9 cellular contexts compared by ENCODE assay signal in genomic region chr2:157784169-157784822, GRCh38.
A peak's percentile ranks its signal among the peaks of the same experiment; 100 is the strongest.
DNase-seq lines count a peak whose midpoint lies in the region; ATAC-seq and TF ChIP-seq lines count a peak whose summit lies in the region.
"Had no signal": no experiment of that assay in that cellular context is flagged by ENCODE, and none has a peak within 500 bp of the region (broad histone marks: within the 10 kb centered on the region; RNA-seq: fewer than 3 reads in every experiment).

No MANE protein-coding gene starts in this region.

- H3K9me3 Mint-ChIP-seq in H9 (no peaks in the 10 kb centered on the region), T-cell (no peaks in the 10 kb centered on the region)
- no peaks in the 10 kb centered on the region for H3K9me3 Mint-ChIP-seq in effector memory CD8-positive, alpha-beta T cell

- no peak overlapping the region for H3K4me3 Mint-ChIP-seq in H9
- H3K4me3 Mint-ChIP-seq in T-cell = peak overlapping the region in 2 of 3 donors; percentile 7 to 26
- H3K4me3 Mint-ChIP-seq in effector memory CD8-positive, alpha-beta T cell = no peak overlapping the region

- H3K79me1 ChIP-seq in H9 (ENCODE audit: insufficient read depth, low read depth, low read length, poor library complexity, severe bottlenecking) = no peaks in the 10 kb centered on the region

- no peak overlapping the region for H4K91ac ChIP-seq in H9 (ENCODE audit: insufficient read length, low read depth, low read length)

- H3K14ac ChIP-seq in H9 (ENCODE audit: insufficient read depth, low read length) = no peak overlapping the region

- H3K4me3 ChIP-seq in retinal pigment epithelial cell (ENCODE audit: low read length) = no peak overlapping the region
- no peak overlapping the region for H3K4me3 ChIP-seq in MM.1S (ENCODE audit: low read length)

- no peak for TF ChIP-seq CTCF in H9 (conservative IDR thresholded peaks at IDR 0.05)
- TF ChIP-seq CTCF in foreskin keratinocyte (conservative IDR thresholded peaks at IDR 0.05) = no peak
- TF ChIP-seq CTCF in retinal pigment epithelial cell (conservative IDR thresholded peaks at IDR 0.05; ENCODE audit: low read depth, low read length) = no peak
- no peak for TF ChIP-seq CTCF in MM.1S (IDR thresholded peaks at IDR 0.05; ENCODE audit: low read length)

- no peak overlapping the region for H2BK120ac ChIP-seq in H9 (ENCODE audit: low read depth, low read length, poor library complexity, severe bottlenecking)

- H3T11ph ChIP-seq in H9 (ENCODE audit: low read length) = no peak overlapping the region

- H2BK12ac ChIP-seq in H9 (ENCODE audit: insufficient read length, low read depth, low read length) = no peak overlapping the region

- no peak overlapping the region for H2AK5ac ChIP-seq in H9 (ENCODE audit: insufficient read length, low read length)

- no peak overlapping the region for H4K5ac ChIP-seq in H9 (ENCODE audit: insufficient read length, low read depth, low read length)

- WGBS in H9 (ENCODE audit: extremely low coverage, insufficient read length, low lambda C conversion rate) = no CpG with 5 or more reads among the region's 11 CpGs

- H3K36me3 ChIP-seq in MM.1S (replicated peaks; ENCODE audit: insufficient read depth, low read length) = no peaks in the 10 kb centered on the region

- no peaks in the 10 kb centered on the region for H3K27me3 ChIP-seq in H9 (ENCODE audit: insufficient read depth, low read length)
- no peaks in the 10 kb centered on the region for H3K27me3 ChIP-seq in foreskin keratinocyte
- H3K27me3 ChIP-seq in MM.1S (replicated peaks; ENCODE audit: insufficient read depth, low read length) = no peaks in the 10 kb centered on the region

- H3F3A ChIP-seq in MM.1S (ENCODE audit: insufficient read depth, low read length) = no peaks in the 10 kb centered on the region

- H3K79me2 ChIP-seq in H9 (ENCODE audit: insufficient read depth, low read length) (no peaks in the 10 kb centered on the region), MM.1S (ENCODE audit: low read length) (no peaks in the 10 kb centered on the region)
- H3K79me2 ChIP-seq: parathyroid adenoma had no signal

- H3K9me3 ChIP-seq in H9 (ENCODE audit: control insufficient read depth, low read depth, low read length) (no peaks in the 10 kb centered on the region), MM.1S (replicated peaks; ENCODE audit: insufficient read depth, low read length) (no peaks in the 10 kb centered on the region)

- no peak overlapping the region for H4K8ac ChIP-seq in H9 (replicated peaks; ENCODE audit: insufficient read length, low read depth, low read length)

- DNase-seq in H9 = peak; percentile 31
- DNase-seq in T-cell = no peak
- peak; percentile 59 to 69 for DNase-seq in foreskin keratinocyte
- DNase-seq in retinal pigment epithelial cell (ENCODE audit: low read depth) = peak; percentile 46
- no peak for DNase-seq in effector memory CD8-positive, alpha-beta T cell
- DNase-seq in MM.1S = no peak

- H3K4ac ChIP-seq in H9 (ENCODE audit: low read depth, low read length) = no peak overlapping the region

- H3K27ac ChIP-seq in H9 (ENCODE audit: insufficient read length, low read depth, low read length) (no peak overlapping the region), foreskin keratinocyte (peak overlapping the region; percentile 58), MM.1S (ENCODE audit: low read length) (no peak overlapping the region)
- H3K27ac ChIP-seq: parathyroid adenoma had no signal

- peaks cover 31 to 51% of the 10 kb centered on the region in 2 experiments for H3K4me1 Mint-ChIP-seq in H9
- H3K4me1 Mint-ChIP-seq in T-cell = peaks cover 40 to 47% (median 44%) of the 10 kb centered on the region in 3 donors
- H3K4me1 Mint-ChIP-seq in effector memory CD8-positive, alpha-beta T cell (ENCODE audit: low read depth in 2 of 2) = peaks cover 9% of the 10 kb centered on the region in 2 donors

- H2BK20ac ChIP-seq in H9 (ENCODE audit: low read depth, low read length, poor library complexity, severe bottlenecking) = no peak overlapping the region

- H4K20me1 ChIP-seq in H9 (ENCODE audit: control insufficient read depth, insufficient read depth, insufficient read length) = no peaks in the 10 kb centered on the region
- H4K20me1 ChIP-seq in MM.1S (ENCODE audit: insufficient read depth, low read length) = no peaks in the 10 kb centered on the region

- CTCF ChIA-PET in T-cell (lab: Charles Lee) = interaction anchor here in 1 of 2 donors (0.6 to 1.3 kb wide), 2 partner anchors 9 to 20 kb away, joined by 3 to 4 read pairs; no protein-coding TSS in a partner anchor

- H3K9ac ChIP-seq in H9 (ENCODE audit: extremely low read depth, insufficient read length, low read length) (no peak overlapping the region), MM.1S (ENCODE audit: low read length) (no peak overlapping the region)
- H3K9ac ChIP-seq: parathyroid adenoma had no signal

- H3K56ac ChIP-seq in H9 (ENCODE audit: insufficient read length, low read depth, low read length) = no peak overlapping the region

- no peaks in the 10 kb centered on the region for H3K23me2 ChIP-seq in H9 (ENCODE audit: insufficient read length, low read depth, low read length, poor library complexity, severe bottlenecking)

- no peak overlapping the region for H2AFZ ChIP-seq in H9 (ENCODE audit: low read length)
- no peak overlapping the region for H2AFZ ChIP-seq in MM.1S (ENCODE audit: low read length)
- H2AFZ ChIP-seq: parathyroid adenoma had no signal

- H3K4me1 ChIP-seq in H9 (ENCODE audit: insufficient read depth, low read length) (peaks cover 6% of the 10 kb centered on the region; the same call in 1 of the 2 replicates), foreskin keratinocyte (peaks cover 42% of the 10 kb centered on the region), MM.1S (ENCODE audit: low read length) (peaks cover 14% of the 10 kb centered on the region)
- H3K4me1 ChIP-seq: parathyroid adenoma had no signal

- H3K9me2 ChIP-seq in MM.1S (replicated peaks; ENCODE audit: insufficient read depth, low read length) = no peaks in the 10 kb centered on the region

- no peak overlapping the region for H2BK15ac ChIP-seq in H9 (ENCODE audit: low read depth, low read length)

- no peak overlapping the region for H3K23ac ChIP-seq in H9 (ENCODE audit: insufficient read length, low read depth, low read length)

- H2BK5ac ChIP-seq in H9 (ENCODE audit: insufficient read length, low read length) = no peak overlapping the region

- H3K27me3 Mint-ChIP-seq in H9 (ENCODE audit: low read depth) (no peaks in the 10 kb centered on the region), T-cell (no peaks in the 10 kb centered on the region)
- no peaks in the 10 kb centered on the region for H3K27me3 Mint-ChIP-seq in effector memory CD8-positive, alpha-beta T cell

- H3K36me3 Mint-ChIP-seq in H9 (ENCODE audit: insufficient read depth in 1 of 3, low read depth in 3 of 3) (peaks cover 7 to 8% (median 8%) of the 10 kb centered on the region in 3 experiments; a peak in 6 of 7 replicates), T-cell (peaks cover 24% of the 10 kb centered on the region)
- peaks cover 4% of the 10 kb centered on the region for H3K36me3 Mint-ChIP-seq in effector memory CD8-positive, alpha-beta T cell (ENCODE audit: insufficient read depth)

- POLR2A ChIA-PET in T-cell (lab: Charles Lee) = no interaction called here

- H3K18ac ChIP-seq in H9 (ENCODE audit: insufficient read length, low read depth, low read length) = no peak overlapping the region

- H3K4me2 ChIP-seq in H9 (ENCODE audit: insufficient read depth, insufficient read length, low read length) = no peak overlapping the region
- H3K4me2 ChIP-seq in MM.1S (ENCODE audit: low read depth, low read length) = no peak overlapping the region

- ATAC-seq in T-cell (replicated peaks in 1 of 4) (peak; percentile 66 to 76 (median 69)), foreskin keratinocyte (peak; percentile 83), HG02623 (IDR thresholded peaks at IDR 0.05; ENCODE audit: unreplicated experiment) (no peak), HG02840 (IDR thresholded peaks at IDR 0.05; ENCODE audit: low FRiP score, unreplicated experiment) (no peak)
- no peak for ATAC-seq in effector memory CD8-positive, alpha-beta T cell (replicated peaks)

- peak overlapping the region in 2 of 3 experiments; percentile 13 to 34; a peak in 2 of 7 replicates for H3K27ac Mint-ChIP-seq in H9
- peak overlapping the region; percentile 50 to 51 for H3K27ac Mint-ChIP-seq in T-cell
- no peak overlapping the region for H3K27ac Mint-ChIP-seq in effector memory CD8-positive, alpha-beta T cell

Comparison
In these comparisons a context has a peak if more than half of its experiments do, and no peak if none do; other contexts are left out.
1. DNase-seq: peak in H9 (single experiment), foreskin keratinocyte (2 of 2) and retinal pigment epithelial cell (single experiment); none in T-cell (0 of 34), effector memory CD8-positive, alpha-beta T cell (0 of 3) and MM.1S (single experiment).
2. H3K27ac Mint-ChIP-seq: peak in H9 (2 of 3) and T-cell (2 of 2); none in effector memory CD8-positive, alpha-beta T cell (0 of 2).
3. H3K4me3 Mint-ChIP-seq: peak in T-cell (2 of 3); none in H9 (0 of 2) and effector memory CD8-positive, alpha-beta T cell (0 of 2).
4. ATAC-seq: peak in T-cell (4 of 4) and foreskin keratinocyte (single experiment); none in effector memory CD8-positive, alpha-beta T cell (single experiment), HG02623 (single experiment) and HG02840 (single experiment).